1 cellular context compared by ENCODE assay signal in the genomic region with DNA sequence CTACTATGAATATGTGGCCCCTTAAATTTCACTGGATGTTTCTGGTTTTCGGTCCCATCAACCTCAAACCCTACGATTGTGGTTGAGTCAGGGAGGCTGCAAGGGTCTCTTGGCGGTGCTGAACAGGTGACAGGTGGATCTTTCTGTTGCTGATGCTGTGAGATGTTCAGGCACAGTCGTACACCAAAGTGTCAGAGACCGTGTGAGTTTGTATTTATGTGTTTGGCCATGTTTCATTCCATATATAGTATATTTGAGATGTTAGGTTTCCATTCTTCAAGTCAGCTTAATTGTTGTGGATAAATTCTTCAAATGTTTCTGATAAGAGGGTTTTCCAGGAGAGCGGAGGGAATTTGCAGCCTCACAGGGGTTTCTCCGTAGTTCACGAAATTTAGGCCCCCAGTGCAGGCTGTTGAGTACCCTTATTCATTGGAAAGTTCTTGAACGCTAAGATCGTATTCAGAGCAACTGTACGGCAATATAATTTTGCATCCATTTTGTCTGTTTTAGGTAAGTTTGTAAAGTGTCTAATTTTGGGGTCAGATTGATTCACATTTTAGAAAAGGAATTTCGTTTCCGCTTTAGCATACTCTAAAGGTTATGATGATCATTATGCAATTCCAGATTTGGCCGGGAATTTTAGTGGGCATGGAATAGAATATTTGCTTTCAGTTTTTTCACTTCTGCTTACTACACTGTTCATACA.
TF ChIP-seq lines count a peak whose summit lies in the region.

No MANE protein-coding gene starts in this region.

TF ChIP-seq in HEK293, 187 proteins besides CTCF, POLR2A, EP300 and RAD21 (continued from another document):
- TF ChIP-seq, protein P1, sequence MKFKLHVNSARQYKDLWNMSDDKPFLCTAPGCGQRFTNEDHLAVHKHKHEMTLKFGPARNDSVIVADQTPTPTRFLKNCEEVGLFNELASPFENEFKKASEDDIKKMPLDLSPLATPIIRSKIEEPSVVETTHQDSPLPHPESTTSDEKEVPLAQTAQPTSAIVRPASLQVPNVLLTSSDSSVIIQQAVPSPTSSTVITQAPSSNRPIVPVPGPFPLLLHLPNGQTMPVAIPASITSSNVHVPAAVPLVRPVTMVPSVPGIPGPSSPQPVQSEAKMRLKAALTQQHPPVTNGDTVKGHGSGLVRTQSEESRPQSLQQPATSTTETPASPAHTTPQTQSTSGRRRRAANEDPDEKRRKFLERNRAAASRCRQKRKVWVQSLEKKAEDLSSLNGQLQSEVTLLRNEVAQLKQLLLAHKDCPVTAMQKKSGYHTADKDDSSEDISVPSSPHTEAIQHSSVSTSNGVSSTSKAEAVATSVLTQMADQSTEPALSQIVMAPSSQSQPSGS (tag by site-specific recombination; IDR thresholded peaks at IDR 0.05; ENCODE audit: low read depth), result no peak
- TF ChIP-seq INSM2 (tag by site-specific recombination; IDR thresholded peaks at IDR 0.05) (no peak), ZNF423 (tag by site-specific recombination; IDR thresholded peaks at IDR 0.05) (no peak), ZNF776 (tag by site-specific recombination; IDR thresholded peaks at IDR 0.05; ENCODE audit: borderline replicate concordance) (no peak), ZFP37 (tag by site-specific recombination; IDR thresholded peaks at IDR 0.05) (no peak), ZNF202 (tag by site-specific recombination; IDR thresholded peaks at IDR 0.05; ENCODE audit: borderline replicate concordance) (no peak), PRDM4 (tag by site-specific recombination; IDR thresholded peaks at IDR 0.05) (no peak), ZNF292 (tag by site-specific recombination; IDR thresholded peaks at IDR 0.05; ENCODE audit: borderline replicate concordance, low read depth) (no peak), ZNF560 (tag by site-specific recombination; IDR thresholded peaks at IDR 0.05; ENCODE audit: borderline replicate concordance) (no peak), ZNF211 (tag by site-specific recombination; IDR thresholded peaks at IDR 0.05; ENCODE audit: low read depth) (no peak), ZBTB17 (tag by site-specific recombination; IDR thresholded peaks at IDR 0.05) (0 out of 2 replicates have a peak, but pooled peaks have one; percentile 18), ZBTB11 (tag by site-specific recombination; conservative IDR thresholded peaks at IDR 0.05; ENCODE audit: low read depth) (no peak), ZNF394 (tag by site-specific recombination; IDR thresholded peaks at IDR 0.05; ENCODE audit: borderline replicate concordance) (no peak), HOXD13 (CRISPR knock-in tag; IDR thresholded peaks at IDR 0.05; ENCODE audit: borderline replicate concordance) (no peak), PRDM1 (tag by site-specific recombination; IDR thresholded peaks at IDR 0.05) (0 out of 2 replicates have a peak, but pooled peaks have one; percentile 38), ZSCAN16 (tag by site-specific recombination; IDR thresholded peaks at IDR 0.05) (no peak), ZNF660 (tag by site-specific recombination; IDR thresholded peaks at IDR 0.05) (no peak), ZBTB48 (tag by site-specific recombination; IDR thresholded peaks at IDR 0.05) (peak; percentile 19; the same call in 1 of the 2 replicates), ZNF341 (tag by site-specific recombination; IDR thresholded peaks at IDR 0.05; ENCODE audit: low read depth) (no peak), ZNF114 (tag by site-specific recombination; IDR thresholded peaks at IDR 0.05) (no peak), ZNF571 (tag by site-specific recombination; IDR thresholded peaks at IDR 0.05) (no peak), GLI2 (tag by site-specific recombination; IDR thresholded peaks at IDR 0.05; ENCODE audit: borderline replicate concordance, low read depth) (no peak), ZIC2 (tag by site-specific recombination; IDR thresholded peaks at IDR 0.05) (no peak), ZNF792 (tag by site-specific recombination; IDR thresholded peaks at IDR 0.05) (no peak), TRIM28 (IDR thresholded peaks at IDR 0.05; ENCODE audit: borderline replicate concordance, low read length) (no peak), ZNF302 (tag by site-specific recombination; IDR thresholded peaks at IDR 0.05; ENCODE audit: low read depth) (no peak), IKZF3 (tag by site-specific recombination; IDR thresholded peaks at IDR 0.05) (no peak), GLIS1 (tag by site-specific recombination; IDR thresholded peaks at IDR 0.05) (no peak), ZNF837 (tag by site-specific recombination; IDR thresholded peaks at IDR 0.05) (no peak), ZNF664 (tag by site-specific recombination; IDR thresholded peaks at IDR 0.05) (no peak), YY1 (tag by site-specific recombination; IDR thresholded peaks at IDR 0.05) (no peak), SCRT2 (tag by site-specific recombination; IDR thresholded peaks at IDR 0.05) (peak; percentile 89), ZNF335 (tag by site-specific recombination; conservative IDR thresholded peaks at IDR 0.05) (peak; percentile 70), ZNF629 (tag by site-specific recombination; IDR thresholded peaks at IDR 0.05) (no peak), ZNF747 (tag by site-specific recombination; IDR thresholded peaks at IDR 0.05) (no peak)
- TF ChIP-seq, protein P2, sequence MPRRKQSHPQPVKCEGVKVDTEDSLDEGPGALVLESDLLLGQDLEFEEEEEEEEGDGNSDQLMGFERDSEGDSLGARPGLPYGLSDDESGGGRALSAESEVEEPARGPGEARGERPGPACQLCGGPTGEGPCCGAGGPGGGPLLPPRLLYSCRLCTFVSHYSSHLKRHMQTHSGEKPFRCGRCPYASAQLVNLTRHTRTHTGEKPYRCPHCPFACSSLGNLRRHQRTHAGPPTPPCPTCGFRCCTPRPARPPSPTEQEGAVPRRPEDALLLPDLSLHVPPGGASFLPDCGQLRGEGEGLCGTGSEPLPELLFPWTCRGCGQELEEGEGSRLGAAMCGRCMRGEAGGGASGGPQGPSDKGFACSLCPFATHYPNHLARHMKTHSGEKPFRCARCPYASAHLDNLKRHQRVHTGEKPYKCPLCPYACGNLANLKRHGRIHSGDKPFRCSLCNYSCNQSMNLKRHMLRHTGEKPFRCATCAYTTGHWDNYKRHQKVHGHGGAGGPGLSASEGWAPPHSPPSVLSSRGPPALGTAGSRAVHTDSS (tag by site-specific recombination; IDR thresholded peaks at IDR 0.05), result no peak
- TF ChIP-seq, protein P3, sequence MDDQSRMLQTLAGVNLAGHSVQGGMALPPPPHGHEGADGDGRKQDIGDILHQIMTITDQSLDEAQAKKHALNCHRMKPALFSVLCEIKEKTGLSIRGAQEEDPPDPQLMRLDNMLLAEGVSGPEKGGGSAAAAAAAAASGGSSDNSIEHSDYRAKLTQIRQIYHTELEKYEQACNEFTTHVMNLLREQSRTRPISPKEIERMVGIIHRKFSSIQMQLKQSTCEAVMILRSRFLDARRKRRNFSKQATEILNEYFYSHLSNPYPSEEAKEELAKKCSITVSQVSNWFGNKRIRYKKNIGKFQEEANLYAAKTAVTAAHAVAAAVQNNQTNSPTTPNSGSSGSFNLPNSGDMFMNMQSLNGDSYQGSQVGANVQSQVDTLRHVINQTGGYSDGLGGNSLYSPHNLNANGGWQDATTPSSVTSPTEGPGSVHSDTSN (CRISPR knock-in tag; IDR thresholded peaks at IDR 0.05), result no peak
- TF ChIP-seq, protein P4, sequence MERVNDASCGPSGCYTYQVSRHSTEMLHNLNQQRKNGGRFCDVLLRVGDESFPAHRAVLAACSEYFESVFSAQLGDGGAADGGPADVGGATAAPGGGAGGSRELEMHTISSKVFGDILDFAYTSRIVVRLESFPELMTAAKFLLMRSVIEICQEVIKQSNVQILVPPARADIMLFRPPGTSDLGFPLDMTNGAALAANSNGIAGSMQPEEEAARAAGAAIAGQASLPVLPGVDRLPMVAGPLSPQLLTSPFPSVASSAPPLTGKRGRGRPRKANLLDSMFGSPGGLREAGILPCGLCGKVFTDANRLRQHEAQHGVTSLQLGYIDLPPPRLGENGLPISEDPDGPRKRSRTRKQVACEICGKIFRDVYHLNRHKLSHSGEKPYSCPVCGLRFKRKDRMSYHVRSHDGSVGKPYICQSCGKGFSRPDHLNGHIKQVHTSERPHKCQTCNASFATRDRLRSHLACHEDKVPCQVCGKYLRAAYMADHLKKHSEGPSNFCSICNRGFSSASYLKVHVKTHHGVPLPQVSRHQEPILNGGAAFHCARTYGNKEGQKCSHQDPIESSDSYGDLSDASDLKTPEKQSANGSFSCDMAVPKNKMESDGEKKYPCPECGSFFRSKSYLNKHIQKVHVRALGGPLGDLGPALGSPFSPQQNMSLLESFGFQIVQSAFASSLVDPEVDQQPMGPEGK (tag by site-specific recombination; IDR thresholded peaks at IDR 0.05), result no peak
- TF ChIP-seq, protein P5, sequence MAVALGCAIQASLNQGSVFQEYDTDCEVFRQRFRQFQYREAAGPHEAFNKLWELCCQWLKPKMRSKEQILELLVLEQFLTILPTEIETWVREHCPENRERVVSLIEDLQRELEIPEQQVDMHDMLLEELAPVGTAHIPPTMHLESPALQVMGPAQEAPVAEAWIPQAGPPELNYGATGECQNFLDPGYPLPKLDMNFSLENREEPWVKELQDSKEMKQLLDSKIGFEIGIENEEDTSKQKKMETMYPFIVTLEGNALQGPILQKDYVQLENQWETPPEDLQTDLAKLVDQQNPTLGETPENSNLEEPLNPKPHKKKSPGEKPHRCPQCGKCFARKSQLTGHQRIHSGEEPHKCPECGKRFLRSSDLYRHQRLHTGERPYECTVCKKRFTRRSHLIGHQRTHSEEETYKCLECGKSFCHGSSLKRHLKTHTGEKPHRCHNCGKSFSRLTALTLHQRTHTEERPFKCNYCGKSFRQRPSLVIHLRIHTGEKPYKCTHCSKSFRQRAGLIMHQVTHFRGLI (tag by site-specific recombination; IDR thresholded peaks at IDR 0.05), result no peak
